25 cellular contexts compared by ENCODE assay signal in genomic region chr17:63629627-63630026, GRCh38. TPM values are rescaled to one million over a fixed set of nuclear protein-coding genes. Genes with fewer than 3 reads are reported as not detected.
DNase-seq lines count a peak whose midpoint lies in the region; ATAC-seq and TF ChIP-seq lines count a peak whose summit lies in the region.
"Had no signal": no experiment of that assay in that cellular context is flagged by ENCODE, and none has a peak within 500 bp of the region (broad histone marks: within the 10 kb centered on the region; RNA-seq: fewer than 3 reads in every experiment).

No MANE protein-coding gene starts in this region.

- TF ChIP-seq POLR2A in heart left ventricle (IDR thresholded peaks at IDR 0.05) (no peak), upper lobe of left lung (IDR thresholded peaks at IDR 0.05) (no peak)

- no peaks in the 10 kb centered on the region for H3K27me3 Mint-ChIP-seq in stimulated activated memory B cell treated with anti-CD40 and anti-IgM and Interleukin-4, amounts not matched to agents 10 μg/mL and 1 μg/mL and 100 μg/mL, for 72 hours
- H3K27me3 Mint-ChIP-seq: activated CD4-positive, alpha-beta T cell treated with anti-CD3 and anti-CD28 coated beads, Interleukin-2, amount 10 ng/mL, durations not matched to agents 7 days and 5 days; brain; CD4-positive, alpha-beta memory T cell; effector memory CD8-positive, alpha-beta T cell had no signal

- TF ChIP-seq EP300 in upper lobe of left lung (IDR thresholded peaks at IDR 0.05): peak in 3 of 4 donors; percentile 35 to 79 (median 64)

- peaks cover 51% of the 10 kb centered on the region for H3K4me1 Mint-ChIP-seq in stimulated activated memory B cell treated with anti-CD40 and anti-IgM and Interleukin-4, amounts not matched to agents 10 μg/mL and 1 μg/mL and 100 μg/mL, for 72 hours

- ATAC-seq in Right ventricle myocardium inferior (peak; percentile 27), heart left ventricle (peak; percentile 53 to 75 (median 69)), upper lobe of left lung (ENCODE audit: low FRiP score in 2 of 2) (no peak), HG03280 (IDR thresholded peaks at IDR 0.05; ENCODE audit: unreplicated experiment) (no peak)
- ATAC-seq in stimulated activated memory B cell treated with anti-CD40 and anti-IgM and Interleukin-4, amounts not matched to agents 10 μg/mL and 1 μg/mL and 100 μg/mL, for 72 hours: no peak
- ATAC-seq: activated T-cell treated with anti-CD3 and anti-CD28 coated beads, Interleukin-2, amount 50 U/mL, for 4 hours; effector memory CD8-positive, alpha-beta T cell; PC-3; stimulated activated naive CD8-positive, alpha-beta T cell treated with anti-CD3 and anti-CD28 coated beads, Interleukin-15, Interleukin-2, amounts not matched to agents 100 U/mL and 50 U/mL, for 24 hours had no signal

- TF ChIP-seq CTCF in heart left ventricle (IDR thresholded peaks at IDR 0.05): no peak
- no peak for TF ChIP-seq CTCF in upper lobe of left lung (IDR thresholded peaks at IDR 0.05)

- H3K27me3 ChIP-seq in heart left ventricle: no peaks in the 10 kb centered on the region
- no peaks in the 10 kb centered on the region for H3K27me3 ChIP-seq in upper lobe of left lung
- H3K27me3 ChIP-seq: esophagus muscularis mucosa, testis had no signal

- H3K9me3 Mint-ChIP-seq in stimulated activated memory B cell treated with anti-CD40 and anti-IgM and Interleukin-4, amounts not matched to agents 10 μg/mL and 1 μg/mL and 100 μg/mL, for 72 hours: no peaks in the 10 kb centered on the region
- H3K9me3 Mint-ChIP-seq: activated CD4-positive, alpha-beta T cell treated with anti-CD3 and anti-CD28 coated beads, Interleukin-2, amount 10 ng/mL, durations not matched to agents 7 days and 5 days; activated T-cell treated with anti-CD3 and anti-CD28 coated beads, Interleukin-2, amount 50 U/mL, for 4 hours; brain; CD4-positive, alpha-beta memory T cell; effector memory CD8-positive, alpha-beta T cell had no signal

- peak overlapping the region in 10 of 12 donors; percentile 13 to 93 (median 63) for H3K27ac ChIP-seq in heart left ventricle
- H3K27ac ChIP-seq in upper lobe of left lung: peak overlapping the region; percentile 14 to 67 (median 42)
- H3K27ac ChIP-seq: esophagus muscularis mucosa, GM23248, testis had no signal

- H3K27ac Mint-ChIP-seq in stimulated activated memory B cell treated with anti-CD40 and anti-IgM and Interleukin-4, amounts not matched to agents 10 μg/mL and 1 μg/mL and 100 μg/mL, for 72 hours: no peak overlapping the region
- H3K27ac Mint-ChIP-seq: activated CD4-positive, alpha-beta T cell treated with anti-CD3 and anti-CD28 coated beads, Interleukin-2, amount 10 ng/mL, durations not matched to agents 7 days and 5 days; brain; CD4-positive, alpha-beta memory T cell; effector memory CD8-positive, alpha-beta T cell had no signal

- DNase-seq in Right ventricle myocardium inferior (ENCODE audit: missing footprints) (no peak), cardiac septum (ENCODE audit: low spot score) (no peak), heart left ventricle (no peak), lung microvascular endothelial cell (ENCODE audit: low read depth in 2 of 2) (peak; percentile 24 to 45), upper lobe of left lung (no peak), hypothalamus (lab: John Stamatoyannopoulos, UW) (no peak)
- DNase-seq: 8988T; activated CD4-positive, alpha-beta T cell treated with anti-CD3 and anti-CD28 coated beads, Interleukin-2, amount 10 ng/mL, durations not matched to agents 7 days and 5 days; activated naive CD4-positive, alpha-beta T cell; activated T-cell treated with anti-CD3 and anti-CD28 coated beads, Interleukin-2, amount 50 U/mL, for 4 hours; AML-193; CD4-positive, alpha-beta memory T cell; effector memory CD8-positive, alpha-beta T cell; GM23248; mammary epithelial cell; NCI-H1694 treated with DMSO at 0.1 percent for 48 hours; PC-3; SHP77; stimulated activated naive CD8-positive, alpha-beta T cell treated with anti-CD3 and anti-CD28 coated beads, Interleukin-15, Interleukin-2, amounts not matched to agents 100 U/mL and 50 U/mL, for 24 hours; T-helper 9 cell; testis had no signal

- no peaks in the 10 kb centered on the region for H3K9me3 ChIP-seq in heart left ventricle
- no peaks in the 10 kb centered on the region for H3K9me3 ChIP-seq in upper lobe of left lung
- H3K9me3 ChIP-seq: esophagus muscularis mucosa, testis had no signal

- intact Hi-C loops in Right ventricle myocardium inferior (cut with DNase I): no loop called here
- intact Hi-C loops in cardiac septum (cut with DNase I): no loop called here
- intact Hi-C loops in heart left ventricle (cut with DNase I): loop anchor here in 4 of 10 donors (5.0 to 10.0 kb wide), 3 partner anchors 43 to 68 kb away; no protein-coding TSS in a partner anchor

- peaks cover 18% of the 10 kb centered on the region for H3K36me3 Mint-ChIP-seq in stimulated activated memory B cell treated with anti-CD40 and anti-IgM and Interleukin-4, amounts not matched to agents 10 μg/mL and 1 μg/mL and 100 μg/mL, for 72 hours

- no peak overlapping the region for H3K4me3 ChIP-seq in heart left ventricle
- H3K4me3 ChIP-seq in upper lobe of left lung: no peak overlapping the region
- H3K4me3 ChIP-seq: esophagus muscularis mucosa, GM23248, testis had no signal

- no peak overlapping the region for H3K4me3 Mint-ChIP-seq in stimulated activated memory B cell treated with anti-CD40 and anti-IgM and Interleukin-4, amounts not matched to agents 10 μg/mL and 1 μg/mL and 100 μg/mL, for 72 hours
- H3K4me3 Mint-ChIP-seq: activated CD4-positive, alpha-beta T cell treated with anti-CD3 and anti-CD28 coated beads, Interleukin-2, amount 10 ng/mL, durations not matched to agents 7 days and 5 days; activated T-cell treated with anti-CD3 and anti-CD28 coated beads, Interleukin-2, amount 50 U/mL, for 4 hours; brain; CD4-positive, alpha-beta memory T cell; effector memory CD8-positive, alpha-beta T cell had no signal

- 28 to 39% (median 34%) methylated on average over 1 of the region's 1 CpG for WGBS in heart left ventricle, 4 donors
- 42 to 50% methylated on average over 1 of the region's 1 CpG for WGBS in upper lobe of left lung, 2 donors

- H3K36me3 ChIP-seq in heart left ventricle (peaks cover 0 to 39% (median 25%) of the 10 kb centered on the region in 9 donors), upper lobe of left lung (peaks cover 0 to 30% (median 7%) of the 10 kb centered on the region in 4 donors)

- H3K4me1 ChIP-seq in heart left ventricle (peaks cover 10 to 98% (median 72%) of the 10 kb centered on the region in 12 donors), upper lobe of left lung (peaks cover 55 to 89% (median 68%) of the 10 kb centered on the region in 4 donors)

RNA-seq across cellular contexts. Expression of gene MAP3K3, which starts 7.4 kb away (rescaled TPM):
- total RNA-seq in Right ventricle myocardium inferior: 38.4 TPM
- 101 TPM for total RNA-seq in cardiac septum
- total RNA-seq in heart left ventricle: 100 to 1,000 TPM in 1 of 9 donors, 10 to 100 TPM in 8; 31.0 to 102 (median 58.0) TPM
- polyA plus RNA-seq in heart left ventricle: 10 to 100 TPM; 20.5 to 70.9 TPM
- 74.8 and 108 TPM in 2 replicates for total RNA-seq in lung microvascular endothelial cell
- 100 to 1,000 TPM in 1 of 6 donors, 10 to 100 TPM in 5; 55.1 to 116 (median 60.4) TPM for total RNA-seq in upper lobe of left lung

RNA-seq across cellular contexts. Expression of gene TACO1, which starts 28.9 kb away (rescaled TPM):
- 41.5 TPM for total RNA-seq in Right ventricle myocardium inferior
- 39.4 TPM for total RNA-seq in cardiac septum
- total RNA-seq in heart left ventricle: 10 to 100 TPM; 23.0 to 48.0 (median 40.6) TPM
- 10 to 100 TPM; 52.7 to 54.9 TPM for polyA plus RNA-seq in heart left ventricle
- 13.3 and 14.6 TPM in 2 replicates for total RNA-seq in lung microvascular endothelial cell
- total RNA-seq in upper lobe of left lung: 10 to 100 TPM in 5 of 6 donors, 1 to 10 TPM in 1; 6.3 to 17.5 (median 13.5) TPM

Comparison
In these comparisons a context has a peak if more than half of its experiments do, and no peak if none do; other contexts are left out.
1. ATAC-seq: peak in Right ventricle myocardium inferior (single experiment) and heart left ventricle (4 of 4); none in upper lobe of left lung (0 of 2), stimulated activated memory B cell treated with anti-CD40 and anti-IgM and Interleukin-4, amounts not matched to agents 10 μg/mL and 1 μg/mL and 100 μg/mL, for 72 hours (single experiment) and HG03280 (single experiment).
2. DNase-seq: peak in lung microvascular endothelial cell (2 of 2); none in Right ventricle myocardium inferior (single experiment), cardiac septum (single experiment), heart left ventricle (0 of 5), upper lobe of left lung (0 of 2) and hypothalamus (0 of 51).